In the genomic region with DNA sequence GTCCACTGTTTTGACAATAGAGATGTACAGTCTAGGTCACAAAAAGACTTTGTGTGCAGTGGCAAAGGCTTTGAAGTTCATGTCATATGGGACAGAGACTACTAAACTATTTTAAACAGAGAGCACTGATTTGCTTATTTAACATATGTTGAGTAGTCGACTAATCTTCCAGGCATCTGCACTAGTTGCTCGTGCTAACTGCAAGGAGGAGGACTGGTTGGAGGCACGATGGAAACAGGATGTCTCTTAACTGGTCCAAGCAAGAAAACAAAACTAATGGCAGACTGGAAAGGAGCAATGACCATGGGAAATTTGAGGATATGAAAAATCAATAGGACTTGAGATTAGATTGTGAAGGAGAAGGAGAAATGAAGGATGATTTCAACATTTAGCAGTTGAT, we compare ENCODE assay signal across 35 cellular contexts. TPM values are rescaled to one million over a fixed set of nuclear protein-coding genes. Genes with fewer than 3 reads are reported as not detected.
A peak's percentile ranks its signal among the peaks of the same experiment; 100 is the strongest.
DNase-seq lines count a peak whose midpoint lies in the region; ATAC-seq, FAIRE-seq and TF ChIP-seq lines count a peak whose summit lies in the region.
"Had no signal": no experiment of that assay in that cellular context is flagged by ENCODE, and none has a peak within 500 bp of the region (broad histone marks: within the 10 kb centered on the region; RNA-seq: fewer than 3 reads in every experiment).

No MANE protein-coding gene starts in this region.

- no peak for TF ChIP-seq CTCF in K562 (IDR thresholded peaks at IDR 0.05 in 2 of 3, conservative IDR thresholded peaks at IDR 0.05 in 1 of 3; ENCODE audit: insufficient read depth in 2 of 3, low read depth in 1 of 3, low read length in 3 of 3)

- H3K36me3 ChIP-seq in BLaER1 (peaks cover 12% of the 10 kb centered on the region), K562 (ENCODE audit: control insufficient read depth, insufficient read depth, low read length) (peaks cover 11% of the 10 kb centered on the region)
- H3K36me3 ChIP-seq: thyroid gland, uterus had no signal

- DNase-seq in HCEC 1CT (peak; percentile 69), K562 (ENCODE audit: extremely low read depth in 1 of 4, low spot score in 3 of 4) (no peak), iris pigment epithelial cell (ENCODE audit: low read depth) (peak; percentile 49)
- no peak for DNase-seq in activated T-cell treated with anti-CD3 and anti-CD28 coated beads, Interleukin-2, amount 50 U/mL, for 72 hours
- no peak for DNase-seq in activated effector memory CD4-positive, alpha-beta T cell treated with Interleukin-2 at 50 U/mL for 16 hours
- DNase-seq: ACHN; activated CD4-positive, alpha-beta memory T cell treated with anti-CD3 and anti-CD28 coated beads, Interleukin-2, amount 10 ng/mL, durations not matched to agents 7 days and 5 days; activated CD4-positive, CD25-positive, alpha-beta regulatory T cell treated with anti-CD3 and anti-CD28 coated beads, Interleukin-2, amount 50 U/mL, for 72 hours; activated CD8-positive, alpha-beta memory T cell treated with anti-CD3 and anti-CD28 coated beads, Interleukin-2, amount 50 U/mL, for 4 hours; anterior cingulate cortex; DMS153; head of caudate nucleus; islet precursor cell; left ventricle myocardium inferior; MM.1S; NCI-H2029; NK-92 treated with Interleukin-12 subunit alpha and Interleukin-12 subunit beta, amount 100 ng/mL, for 24 hours; PC-9; posterior cingulate gyrus; right cardiac atrium; SHP77; stimulated activated CD8-positive, alpha-beta memory T cell treated with anti-CD3 and anti-CD28 coated beads, Interleukin-4, amount 100 ng/mL, for 48 hours; T-helper 2 cell; thyroid gland; uterus had no signal

- peaks cover 19% of the 10 kb centered on the region for H3K4me1 Mint-ChIP-seq in activated T-cell treated with anti-CD3 and anti-CD28 coated beads, Interleukin-2, amount 50 U/mL, for 72 hours (ENCODE audit: low read depth)

- BruUV-seq in K562 (replicated peaks; lab: Mats Ljungman, UMichigan) = no TSS peak

- H3K4me1 ChIP-seq in BLaER1 (peaks cover 24% of the 10 kb centered on the region), K562 (replicated peaks in 1 of 2; ENCODE audit: control insufficient read depth in 2 of 2, insufficient read depth in 2 of 2, low read length in 2 of 2) (peaks cover 0 to 8% of the 10 kb centered on the region in 2 experiments; a peak in 3 of 5 replicates)
- H3K4me1 ChIP-seq: left ventricle myocardium inferior, thyroid gland, uterus had no signal

- H3K27ac Mint-ChIP-seq in activated T-cell treated with anti-CD3 and anti-CD28 coated beads, Interleukin-2, amount 50 U/mL, for 72 hours = no peak overlapping the region
- H3K27ac Mint-ChIP-seq: activated CD4-positive, alpha-beta memory T cell treated with anti-CD3 and anti-CD28 coated beads, Interleukin-2, amount 10 ng/mL, durations not matched to agents 7 days and 5 days; mesothelial cell of epicardium had no signal

- no peaks in the 10 kb centered on the region for H3K79me2 ChIP-seq in K562 (ENCODE audit: control insufficient read depth, insufficient read depth, low read length)

- ATAC-seq in K562 = no peak
- ATAC-seq in HG02759 (IDR thresholded peaks at IDR 0.05; ENCODE audit: unreplicated experiment) = no peak
- ATAC-seq in GM18498 (IDR thresholded peaks at IDR 0.05; ENCODE audit: unreplicated experiment) = no peak
- no peak for ATAC-seq in activated T-cell treated with anti-CD3 and anti-CD28 coated beads, Interleukin-2, amount 50 U/mL, for 72 hours (replicated peaks in 1 of 2)
- ATAC-seq: right cardiac atrium had no signal

- TF ChIP-seq EP300 in K562 (IDR thresholded peaks at IDR 0.05; ENCODE audit: low read length) = no peak

- H3K27me3 ChIP-seq in BLaER1 = no peaks in the 10 kb centered on the region
- H3K27me3 ChIP-seq in K562 (ENCODE audit: control insufficient read depth in 2 of 2, insufficient read depth in 2 of 2, low read length in 2 of 2) = no peaks in the 10 kb centered on the region
- H3K27me3 ChIP-seq: thyroid gland, uterus had no signal

- no peak for FAIRE-seq in K562 (lab: Jason Lieb, UNC)
- FAIRE-seq: colon, endothelial cell of umbilical vein, G401.6, HTR-8/SVneo had no signal

- TF ChIP-seq RAD21 in K562 (CRISPR knock-in tag; conservative IDR thresholded peaks at IDR 0.05 in 1 of 2, IDR thresholded peaks at IDR 0.05 in 1 of 2) = no peak

- CTCF ChIA-PET in K562 (lab: Yijun Ruan, JAX; ENCODE audit: low intra/inter-chr PET ratio) = no interaction called here

- H3K9me3 ChIP-seq in BLaER1 (no peaks in the 10 kb centered on the region), K562 (replicated peaks; ENCODE audit: control insufficient read depth, insufficient read depth, low read depth, low read length) (no peaks in the 10 kb centered on the region)
- H3K9me3 ChIP-seq: left ventricle myocardium inferior, thyroid gland, uterus had no signal

- in situ Hi-C loops in K562 (cut with MboI) = no loop called here

- peaks cover 0 to 3% of the 10 kb centered on the region in 2 donors for H3K36me3 Mint-ChIP-seq in activated T-cell treated with anti-CD3 and anti-CD28 coated beads, Interleukin-2, amount 50 U/mL, for 72 hours (ENCODE audit: insufficient read depth in 2 of 2)

- WGBS in K562 (ENCODE audit: insufficient coverage, low coverage, missing lambda C conversion rate) = 13% methylated on average over 3 of the region's 3 CpGs

- no peak overlapping the region for H2AFZ ChIP-seq in K562 (ENCODE audit: low read depth, low read length)
- H2AFZ ChIP-seq: PC-9 had no signal

- H3K4me3 Mint-ChIP-seq in activated T-cell treated with anti-CD3 and anti-CD28 coated beads, Interleukin-2, amount 50 U/mL, for 72 hours = no peak overlapping the region
- H3K4me3 Mint-ChIP-seq: activated CD4-positive, alpha-beta memory T cell treated with anti-CD3 and anti-CD28 coated beads, Interleukin-2, amount 10 ng/mL, durations not matched to agents 7 days and 5 days; activated naive CD4-positive, alpha-beta T cell treated with anti-CD3 and anti-CD28 coated beads, Interleukin-2, amount 50 U/mL, for 24 hours; mesothelial cell of epicardium had no signal

- no peaks in the 10 kb centered on the region for H3K9me3 Mint-ChIP-seq in activated T-cell treated with anti-CD3 and anti-CD28 coated beads, Interleukin-2, amount 50 U/mL, for 72 hours
- H3K9me3 Mint-ChIP-seq: activated CD4-positive, alpha-beta memory T cell treated with anti-CD3 and anti-CD28 coated beads, Interleukin-2, amount 10 ng/mL, durations not matched to agents 7 days and 5 days; activated naive CD4-positive, alpha-beta T cell treated with anti-CD3 and anti-CD28 coated beads, Interleukin-2, amount 50 U/mL, for 24 hours had no signal

- H3K27me3 Mint-ChIP-seq in activated T-cell treated with anti-CD3 and anti-CD28 coated beads, Interleukin-2, amount 50 U/mL, for 72 hours (ENCODE audit: low read depth) = no peaks in the 10 kb centered on the region
- H3K27me3 Mint-ChIP-seq: activated CD4-positive, alpha-beta memory T cell treated with anti-CD3 and anti-CD28 coated beads, Interleukin-2, amount 10 ng/mL, durations not matched to agents 7 days and 5 days; activated naive CD4-positive, alpha-beta T cell treated with anti-CD3 and anti-CD28 coated beads, Interleukin-2, amount 50 U/mL, for 24 hours had no signal

- POLR2A ChIA-PET in K562 (lab: Yijun Ruan, JAX) = no interaction called here

- no peaks in the 10 kb centered on the region for H3K9me1 ChIP-seq in K562 (ENCODE audit: control insufficient read depth, insufficient read depth, low read length)

- H4K20me1 ChIP-seq in BLaER1 (no peaks in the 10 kb centered on the region), K562 (replicated peaks; ENCODE audit: control insufficient read depth, insufficient read depth, low read length) (no peaks in the 10 kb centered on the region)

- intact Hi-C loops in K562 (cut with micrococcal nuclease) = loop anchor here (5.0 to 10.0 kb wide), 3 partner anchors 43 to 185 kb away; a partner anchor contains a TSS

- H3K4me2 ChIP-seq in BLaER1 = peak overlapping the region; percentile 67
- H3K4me2 ChIP-seq in K562 (ENCODE audit: insufficient read depth, low read length) = no peak overlapping the region
- H3K4me2 ChIP-seq: PC-9 had no signal

- H3K4me3 ChIP-seq in BLaER1 (no peak overlapping the region), K562 (no peak overlapping the region)
- H3K4me3 ChIP-seq: left ventricle myocardium inferior, PC-9, thyroid gland, uterus had no signal

- H3K27ac ChIP-seq in BLaER1 (no peak overlapping the region), K562 (ENCODE audit: extremely low read depth, low read depth, low read length) (no peak overlapping the region)
- H3K27ac ChIP-seq: left ventricle myocardium inferior, PC-9, thyroid gland, uterus had no signal

- no peak for TF ChIP-seq POLR2A in K562 (conservative IDR thresholded peaks at IDR 0.05)

- H3K9ac ChIP-seq in BLaER1 (no peak overlapping the region), K562 (ENCODE audit: insufficient read depth in 1 of 2, low read depth in 2 of 2, low read length in 2 of 2) (no peak overlapping the region)

RNA-seq across cellular contexts. Expression of a gene that starts 28.5 kb away (rescaled TPM):
- not detected in 2 replicates for total RNA-seq in K562 (2011; cell fraction: chromatin; rRNA removed; ENCODE audit: low replicate concordance)
- total RNA-seq in K562 (2011; cell fraction: nucleolus; rRNA removed) = not detected in 2 replicates
- 0.15 TPM in 1 of 2 replicates, not detected in the other for total RNA-seq in K562 (2011; cell fraction: nucleoplasm; rRNA removed)
- total RNA-seq in K562 (2014; rRNA removed) (0.05 and 0.16 TPM in 2 replicates), K562 (2014; rRNA removed; fragmentation: Illumina TruSeq; extraction: Trizol) (0.06 TPM in 1 of 2 replicates, not detected in the other), K562 (2015; rRNA removed; fragmentation: Illumina TruSeq; extraction: Trizol) (0.08 and 0.14 TPM in 2 replicates), K562 (2021) (0.04 and 0.09 TPM in 2 replicates)
- polyA plus RNA-seq in K562 (2011; rRNA removed) (not detected in 2 replicates), K562 (2014; fragmentation: Illumina TruSeq; extraction: Trizol) (0.04 and 0.10 TPM in 2 replicates), K562 (2014; fragmentation: Nextera tagmentation; extraction: Ambion mirVana) (under 1 TPM; 0.07 to 0.10 TPM), K562 (2014; rRNA removed) (0.05 TPM in 2 replicates)
- not detected in 2 replicates for polyA plus RNA-seq in K562 (2011; cell fraction: cytosol; rRNA removed)
- polyA plus RNA-seq in K562 (2011; cell fraction: nucleus; rRNA removed) = not detected in 2 replicates
- polyA plus RNA-seq in K562 (2012) = 0.34 and 1.7 TPM in 2 replicates
- polyA minus RNA-seq in K562 (2011; rRNA and poly(A)+ RNA removed) = not detected in 2 replicates
- polyA minus RNA-seq in K562 (2011; cell fraction: cytosol; rRNA and poly(A)+ RNA removed) = not detected in 2 replicates
- not detected in 2 replicates for polyA minus RNA-seq in K562 (2011; cell fraction: nucleus; rRNA and poly(A)+ RNA removed)
- not detected for total RNA-seq in activated T-cell treated with anti-CD3 and anti-CD28 coated beads, Interleukin-2, amount 50 U/mL, for 72 hours
- total RNA-seq: activated CD4-positive, alpha-beta memory T cell treated with anti-CD3 and anti-CD28 coated beads, Interleukin-2, amount 10 ng/mL, durations not matched to agents 7 days and 5 days; endothelial cell of umbilical vein; left ventricle myocardium inferior; PC-9; thyroid gland had no signal
- polyA plus RNA-seq: BJ, endothelial cell of umbilical vein had no signal

RNA-seq across cellular contexts. Expression of a gene that starts 46.4 kb away (rescaled TPM):
- 4.2 and 16.1 TPM in 2 replicates for total RNA-seq in K562 (2011; cell fraction: chromatin; rRNA removed; ENCODE audit: low replicate concordance)
- total RNA-seq in K562 (2011; cell fraction: nucleolus; rRNA removed) = 2.2 and 3.4 TPM in 2 replicates
- 9.5 and 15.3 TPM in 2 replicates for total RNA-seq in K562 (2011; cell fraction: nucleoplasm; rRNA removed)
- total RNA-seq in K562 (2014; rRNA removed) = 10.1 and 11.7 TPM in 2 replicates
- 21.5 and 23.7 TPM in 2 replicates for total RNA-seq in K562 (2014; rRNA removed; fragmentation: Illumina TruSeq; extraction: Trizol)
- 12.1 and 13.0 TPM in 2 replicates for total RNA-seq in K562 (2015; rRNA removed; fragmentation: Illumina TruSeq; extraction: Trizol)
- 23.0 and 24.8 TPM in 2 replicates for total RNA-seq in K562 (2021)
- 7.1 and 8.9 TPM in 2 replicates for polyA plus RNA-seq in K562 (2011; rRNA removed)
- 1.7 and 3.4 TPM in 2 replicates for polyA plus RNA-seq in K562 (2011; cell fraction: cytosol; rRNA removed)
- 2.4 and 3.3 TPM in 2 replicates for polyA plus RNA-seq in K562 (2011; cell fraction: nucleus; rRNA removed)
- polyA plus RNA-seq in K562 (2012) = 12.6 and 15.8 TPM in 2 replicates
- 14.5 and 15.2 TPM in 2 replicates for polyA plus RNA-seq in K562 (2014; fragmentation: Illumina TruSeq; extraction: Trizol)
- polyA plus RNA-seq in K562 (2014; fragmentation: Nextera tagmentation; extraction: Ambion mirVana) = 1 to 10 TPM; 5.5 to 7.2 TPM
- polyA plus RNA-seq in K562 (2014; rRNA removed) = 7.7 and 8.7 TPM in 2 replicates
- 13.3 and 17.7 TPM in 2 replicates for polyA minus RNA-seq in K562 (2011; rRNA and poly(A)+ RNA removed)
- 7.8 and 8.5 TPM in 2 replicates for polyA minus RNA-seq in K562 (2011; cell fraction: cytosol; rRNA and poly(A)+ RNA removed)
- 2.8 and 5.9 TPM in 2 replicates for polyA minus RNA-seq in K562 (2011; cell fraction: nucleus; rRNA and poly(A)+ RNA removed)
- 1 to 10 TPM; 9.1 to 9.9 TPM for total RNA-seq in activated T-cell treated with anti-CD3 and anti-CD28 coated beads, Interleukin-2, amount 50 U/mL, for 72 hours

Comparison
In these comparisons a context has a peak if more than half of its experiments do, and no peak if none do; other contexts are left out.
1. DNase-seq: peak in HCEC 1CT (single experiment) and iris pigment epithelial cell (single experiment); none in K562 (0 of 4), activated T-cell treated with anti-CD3 and anti-CD28 coated beads, Interleukin-2, amount 50 U/mL, for 72 hours (0 of 2) and activated effector memory CD4-positive, alpha-beta T cell treated with Interleukin-2 at 50 U/mL for 16 hours (single experiment).